ENCODE assay signal across 8 cellular contexts in the genomic region with DNA sequence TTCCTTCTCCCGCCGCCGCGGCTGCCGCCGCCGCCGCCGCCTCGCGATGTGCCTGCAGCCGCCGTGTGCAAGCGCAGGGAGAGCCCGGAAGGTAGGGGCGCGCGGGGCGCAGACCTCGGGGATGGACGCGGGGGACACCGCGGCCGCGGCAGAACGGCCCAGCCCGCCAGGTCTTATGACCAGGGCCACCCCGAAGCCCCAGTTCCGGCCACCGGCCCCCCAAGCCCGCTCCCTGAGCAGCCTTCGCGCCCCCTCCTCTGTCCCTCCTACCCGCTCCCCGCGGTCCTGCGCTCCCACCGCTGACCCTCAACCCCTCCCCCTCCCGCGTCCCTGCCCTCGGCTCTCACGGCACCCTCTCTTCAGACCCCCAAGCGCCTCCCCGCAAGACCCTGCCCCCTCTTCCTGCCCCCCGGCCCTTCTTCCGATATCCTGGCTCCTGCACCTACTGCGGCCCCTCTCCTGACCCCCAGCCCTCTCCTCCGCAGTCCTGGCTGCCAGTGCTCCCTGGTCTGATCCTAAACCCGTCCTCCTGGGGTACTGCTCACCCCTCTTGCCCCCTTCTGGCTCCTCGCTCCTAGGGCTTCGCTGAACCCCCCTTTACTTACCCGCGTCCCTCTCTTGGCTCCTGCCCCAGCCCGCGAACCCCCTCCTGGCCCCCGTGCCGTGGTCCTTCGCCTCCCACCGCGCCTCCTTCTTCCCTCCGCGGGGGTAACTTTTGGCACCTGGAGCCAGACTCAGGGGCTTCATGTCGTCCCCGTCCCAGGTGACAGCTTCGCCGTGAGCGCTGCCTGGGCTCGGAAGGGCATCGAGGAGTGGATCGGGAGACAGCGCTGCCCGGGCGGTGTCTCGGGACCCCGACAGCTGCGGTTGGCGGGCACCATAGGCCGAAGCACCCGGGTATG. TPM values are rescaled to one million over a fixed set of nuclear protein-coding genes. Genes with fewer than 3 reads are reported as not detected.
DNase-seq lines count a peak whose midpoint lies in the region; ATAC-seq and TF ChIP-seq lines count a peak whose summit lies in the region.

No MANE protein-coding gene starts in this region.

- peak overlapping the region; percentile 89 for H3K4me3 ChIP-seq in coronary artery

- H3K4me1 Mint-ChIP-seq in naive B cell, result peaks cover 8 to 11% (median 10%) of the 10 kb centered on the region in 3 donors

- DNase-seq in RPMI8226, result peak; percentile 51
- DNase-seq in coronary artery (ENCODE audit: low spot score), result no peak
- DNase-seq in naive B cell, result no peak
- no peak for DNase-seq in NCI-H1048 (lab: John Stamatoyannopoulos, UW)
- no peak for DNase-seq in SIG-M5 treated with dmso at 0.1 percent for 504 hours (lab: John Stamatoyannopoulos, UW; ENCODE audit: unreplicated experiment)
- DNase-seq in globus pallidus (ENCODE audit: low spot score), result no peak

- H3K36me3 Mint-ChIP-seq in naive B cell, result peaks cover 0 to 6% of the 10 kb centered on the region in 2 donors

- no peak for TF ChIP-seq CTCF in coronary artery (IDR thresholded peaks at IDR 0.05)

- H3K27me3 Mint-ChIP-seq in naive B cell, result peaks cover 0 to 56% (median 28%) of the 10 kb centered on the region in 3 donors

- peaks cover 0 to 2% (median 0%) of the 10 kb centered on the region in 7 donors for H3K9me3 Mint-ChIP-seq in naive B cell

- peak overlapping the region; percentile 25 to 88 (median 82) for H3K4me3 Mint-ChIP-seq in naive B cell

- ATAC-seq in GM18909 (IDR thresholded peaks at IDR 0.05; ENCODE audit: poor library complexity, unreplicated experiment), result peak; percentile 49
- peak; percentile 42 for ATAC-seq in HG02798 (IDR thresholded peaks at IDR 0.05; ENCODE audit: poor library complexity, unreplicated experiment)
- peak; percentile 34 to 48 for ATAC-seq in naive B cell (ENCODE audit: low read depth in 2 of 2)

- H3K27ac Mint-ChIP-seq in naive B cell, result peak overlapping the region in 2 of 6 donors; percentile 43 to 67

- H3K27ac ChIP-seq in coronary artery, result peak overlapping the region; percentile 60 to 77

RNA-seq across cellular contexts. Expression of a gene that starts 0.7 kb away (rescaled TPM):
- polyA plus RNA-seq in naive B cell (ENCODE audit: low read depth in 6 of 6), result under 1 TPM in 4 of 6 donors, not detected in 2; 0.01 to 0.36 (median 0.10) TPM
